Comparison of ENCODE assay signal across 15 cellular contexts in the genomic region with DNA sequence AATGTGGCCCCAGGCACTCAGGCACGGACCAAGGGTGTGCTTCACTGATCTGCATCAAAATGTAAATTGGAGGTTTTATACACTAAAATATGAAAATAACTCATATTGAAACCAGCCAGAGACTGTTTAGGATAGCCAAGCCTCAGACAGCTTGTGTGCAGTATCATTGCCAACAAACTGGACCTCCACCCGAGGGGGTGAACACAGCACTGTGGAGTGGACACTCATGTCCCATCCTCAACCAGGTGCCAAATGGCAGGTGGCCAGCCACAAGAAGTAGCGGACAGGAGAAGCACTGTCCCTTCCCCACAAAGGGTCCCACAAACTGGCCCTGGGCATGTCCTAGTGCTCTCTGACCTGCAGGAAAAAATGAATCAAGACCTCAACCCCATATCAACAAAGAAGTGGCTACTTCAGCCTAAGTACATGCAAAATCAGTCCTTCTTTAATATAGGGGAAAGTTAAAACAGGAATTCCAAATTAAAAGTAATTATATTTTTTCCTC. TPM values are rescaled to one million over a fixed set of nuclear protein-coding genes. Genes with fewer than 3 reads are reported as not detected.
DNase-seq lines count a peak whose midpoint lies in the region; ATAC-seq and TF ChIP-seq lines count a peak whose summit lies in the region.
"Had no signal": no experiment of that assay in that cellular context is flagged by ENCODE, and none has a peak within 500 bp of the region (broad histone marks: within the 10 kb centered on the region; RNA-seq: fewer than 3 reads in every experiment).

No MANE protein-coding gene starts in this region.

- TF ChIP-seq CTCF in endodermal cell (conservative IDR thresholded peaks at IDR 0.05) (no peak), stomach (IDR thresholded peaks at IDR 0.05) (no peak)

- H3K36me3 ChIP-seq in HUES6 (ENCODE audit: control insufficient read depth, insufficient read depth, low read length) = no peaks in the 10 kb centered on the region
- H3K36me3 ChIP-seq in endodermal cell (ENCODE audit: control insufficient read depth, insufficient read depth, low read length) = peaks cover 61% of the 10 kb centered on the region
- H3K36me3 ChIP-seq in stomach = no peaks in the 10 kb centered on the region
- no peaks in the 10 kb centered on the region for H3K36me3 ChIP-seq in HAP-1 (replicated peaks)

- TF ChIP-seq POLR2A in stomach (IDR thresholded peaks at IDR 0.05) = no peak

- no peak for ATAC-seq in left lobe of liver

- H3K27me3 ChIP-seq in HUES6 (ENCODE audit: control insufficient read depth, insufficient read depth, low read length) (no peaks in the 10 kb centered on the region; the same call in 1 of the 2 replicates), endodermal cell (ENCODE audit: control insufficient read depth, insufficient read depth, low read length, poor library complexity, severe bottlenecking) (no peaks in the 10 kb centered on the region), stomach (no peaks in the 10 kb centered on the region), HAP-1 (ENCODE audit: low read depth) (no peaks in the 10 kb centered on the region)

- no peak overlapping the region for H3K27ac Mint-ChIP-seq in endodermal cell
- H3K27ac Mint-ChIP-seq: B cell; CD4-positive, alpha-beta T cell; HFFc6 had no signal

- 80 to 83% methylated on average over 1 to 3 of the region's 3 CpGs for WGBS in endodermal cell (ENCODE audit: insufficient coverage in 1 of 2, insufficient read length in 1 of 2), 2 experiments
- 60 to 68% (median 66%) methylated on average over 3 of the region's 3 CpGs for WGBS in stomach, 5 donors

- DNase-seq in endodermal cell (peak; percentile 43), mesenteric fat pad (ENCODE audit: low spot score) (peak; percentile 76), stomach (peak; percentile 22), left lobe of liver (ENCODE audit: low spot score) (no peak), HAP-1 (ENCODE audit: low spot score in 2 of 2) (no peak)
- no peak for DNase-seq in activated naive CD4-positive, alpha-beta T cell (lab: John Stamatoyannopoulos, UW)
- DNase-seq: C1 segment of cervical spinal cord; Calu3; CD4-positive, alpha-beta T cell; DMS 273 treated with DMSO at 0.1 percent for 48 hours; GM23248; HCEC 1CT; HFFc6 had no signal

- no peak overlapping the region for H3K27ac ChIP-seq in HUES6 (ENCODE audit: low read depth, low read length)
- no peak overlapping the region for H3K27ac ChIP-seq in endodermal cell (ENCODE audit: low read depth, low read length)
- H3K27ac ChIP-seq in stomach = no peak overlapping the region
- H3K27ac ChIP-seq: GM23248 had no signal

- peak overlapping the region; percentile 37 for H3K9ac ChIP-seq in HUES6 (ENCODE audit: low read length)
- H3K9ac ChIP-seq in endodermal cell (ENCODE audit: extremely low read depth, low read length, poor library complexity, severe bottlenecking) = no peak overlapping the region
- H3K9ac ChIP-seq: GM23248 had no signal

- H3K4me1 Mint-ChIP-seq in endodermal cell = peaks cover 76% of the 10 kb centered on the region
- H3K4me1 Mint-ChIP-seq: B cell had no signal

- intact Hi-C loops in stomach (cut with DNase I; ENCODE audit: low total_unique reads) = no loop called here

- H3K4me1 ChIP-seq in HUES6 (ENCODE audit: control insufficient read depth, insufficient read depth, low read length) = peaks cover 31% of the 10 kb centered on the region
- H3K4me1 ChIP-seq in endodermal cell (ENCODE audit: control insufficient read depth, insufficient read depth, low read length) = peaks cover 29% of the 10 kb centered on the region
- H3K4me1 ChIP-seq in stomach = peaks cover 13 to 62% (median 34%) of the 10 kb centered on the region in 4 donors
- no peaks in the 10 kb centered on the region for H3K4me1 ChIP-seq in HAP-1

- H3K36me3 Mint-ChIP-seq in endodermal cell (ENCODE audit: low read depth) = peaks cover 40% of the 10 kb centered on the region

- H3K9me3 ChIP-seq in HUES6 (ENCODE audit: control insufficient read depth, insufficient read depth, low read depth, low read length) (no peaks in the 10 kb centered on the region), endodermal cell (ENCODE audit: control insufficient read depth, low read length) (no peaks in the 10 kb centered on the region), stomach (no peaks in the 10 kb centered on the region), HAP-1 (no peaks in the 10 kb centered on the region)

- H3K4me3 Mint-ChIP-seq in endodermal cell = no peak overlapping the region
- H3K4me3 Mint-ChIP-seq: B cell; CD4-positive, alpha-beta T cell; HFFc6 had no signal

- no peak overlapping the region for H3K4me3 ChIP-seq in HUES6 (ENCODE audit: low read depth, low read length)
- peak overlapping the region; percentile 48 for H3K4me3 ChIP-seq in endodermal cell (ENCODE audit: low read length)
- no peak overlapping the region for H3K4me3 ChIP-seq in stomach
- no peak overlapping the region for H3K4me3 ChIP-seq in HAP-1
- H3K4me3 ChIP-seq: GM23248 had no signal

- in situ Hi-C loops in HAP-1 (cut with MboI; ENCODE audit: low sequenced_read_pairs) = no loop called here

- no peaks in the 10 kb centered on the region for H3K27me3 Mint-ChIP-seq in endodermal cell (ENCODE audit: insufficient read depth)

- H3K9me3 Mint-ChIP-seq in endodermal cell = no peaks in the 10 kb centered on the region
- H3K9me3 Mint-ChIP-seq: CD4-positive, alpha-beta T cell; HFFc6 had no signal

- no peak for TF ChIP-seq EP300 in stomach (IDR thresholded peaks at IDR 0.05)

RNA-seq across cellular contexts. Expression of gene ROR2, which starts 29.1 kb away (rescaled TPM):
- total RNA-seq in endodermal cell (100 to 1,000 TPM; 104 to 160 TPM), mesenteric fat pad (9.5 TPM), stomach (10 to 100 TPM in 3 of 5 donors, 1 to 10 TPM in 2; 6.1 to 21.4 (median 15.6) TPM), left lobe of liver (0.15 TPM)
- polyA plus RNA-seq in endodermal cell (2013, experiment 1 of 2) = 39.8 TPM
- 40.9 TPM for polyA plus RNA-seq in endodermal cell (2013, experiment 2 of 2)
- 10 to 100 TPM in 1 of 3 donors, 1 to 10 TPM in 2; 3.0 to 12.0 (median 7.6) TPM for polyA plus RNA-seq in stomach
- total RNA-seq: Calu3; CD4-positive, alpha-beta T cell had no signal

Comparison
In these comparisons a context has a peak if more than half of its experiments do, and no peak if none do; other contexts are left out.
1. DNase-seq: peak in endodermal cell (single experiment), mesenteric fat pad (single experiment) and stomach (single experiment); none in left lobe of liver (single experiment), HAP-1 (0 of 2) and activated naive CD4-positive, alpha-beta T cell (0 of 4).